15 cellular contexts compared by ENCODE assay signal in genomic region chr3:119778811-119779210, GRCh38. TPM values are rescaled to one million over a fixed set of nuclear protein-coding genes. Genes with fewer than 3 reads are reported as not detected.
A peak's percentile ranks its signal among the peaks of the same experiment; 100 is the strongest.
DNase-seq lines count a peak whose midpoint lies in the region; ATAC-seq and TF ChIP-seq lines count a peak whose summit lies in the region.
"Had no signal": no experiment of that assay in that cellular context is flagged by ENCODE, and none has a peak within 500 bp of the region (broad histone marks: within the 10 kb centered on the region; RNA-seq: fewer than 3 reads in every experiment).

No MANE protein-coding gene starts in this region.

- DNase-seq in NCI-H2171 treated with DMSO at 0.1 percent for 48 hours (lab: John Stamatoyannopoulos, UW), result peak; percentile 7
- DNase-seq in NCI-H2171 (lab: John Stamatoyannopoulos, UW), result no peak
- DNase-seq in GM23338 (ENCODE audit: low spot score), result no peak
- DNase-seq in left kidney (ENCODE audit: low read depth, low spot score), result peak; percentile 16
- DNase-seq in DMS153 treated with DMSO at 0.1 percent for 48 hours (lab: John Stamatoyannopoulos, UW; ENCODE audit: unreplicated experiment), result no peak
- no peak for DNase-seq in MG63
- no peak for DNase-seq in NCI-H128 (lab: John Stamatoyannopoulos, UW; ENCODE audit: unreplicated experiment)
- DNase-seq: ACHN; BE2C; CD4-positive, alpha-beta memory T cell; HFFc6 had no signal

- H3K4me3 ChIP-seq in GM23338 (no peak overlapping the region), skeletal muscle satellite cell (ENCODE audit: low read length) (no peak overlapping the region), MG63 (no peak overlapping the region)
- H3K4me3 ChIP-seq: HAP-1 had no signal

- no peak overlapping the region for H3K4me3 Mint-ChIP-seq in GM23338
- H3K4me3 Mint-ChIP-seq: CD4-positive, alpha-beta memory T cell; HFFc6 had no signal

- no peaks in the 10 kb centered on the region for H3K36me3 ChIP-seq in GM23338 (ENCODE audit: insufficient read depth)
- no peaks in the 10 kb centered on the region for H3K36me3 ChIP-seq in skeletal muscle satellite cell (ENCODE audit: insufficient read depth, low read length)
- no peaks in the 10 kb centered on the region for H3K36me3 ChIP-seq in MG63
- H3K36me3 ChIP-seq: BE2C, HAP-1 had no signal

- H3K4me1 Mint-ChIP-seq in GM23338, result peaks cover 10% of the 10 kb centered on the region; the same call in 2 of the 3 replicates

- H3K79me2 ChIP-seq in GM23338 (replicated peaks; ENCODE audit: insufficient read depth), result no peaks in the 10 kb centered on the region

- H3K27ac ChIP-seq in GM23338 (ENCODE audit: low read depth), result no peak overlapping the region
- H3K27ac ChIP-seq: 22Rv1, C4-2B had no signal

- no peaks in the 10 kb centered on the region for H3K9me2 ChIP-seq in GM23338 (ENCODE audit: insufficient read depth)

- ATAC-seq in GM23338, result no peak

- H3K27me3 ChIP-seq in GM23338 (ENCODE audit: insufficient read depth), result no peaks in the 10 kb centered on the region
- H3K27me3 ChIP-seq in skeletal muscle satellite cell (ENCODE audit: control insufficient read depth, insufficient read depth, low read length), result no peaks in the 10 kb centered on the region
- H3K27me3 ChIP-seq in MG63, result no peaks in the 10 kb centered on the region
- H3K27me3 ChIP-seq: BE2C had no signal

- H4K20me1 ChIP-seq in GM23338 (replicated peaks; ENCODE audit: insufficient read depth), result no peaks in the 10 kb centered on the region

- H3K9ac ChIP-seq in skeletal muscle satellite cell (ENCODE audit: low read depth, low read length), result peak overlapping the region; percentile 71

- H3K4me2 ChIP-seq in GM23338 (no peak overlapping the region), skeletal muscle satellite cell (ENCODE audit: low read length) (peak overlapping the region; percentile 65)

- H3K9me3 ChIP-seq in skeletal muscle satellite cell (replicated peaks; ENCODE audit: low read length), result peaks cover 5% of the 10 kb centered on the region
- peaks cover 12% of the 10 kb centered on the region for H3K9me3 ChIP-seq in MG63
- H3K9me3 ChIP-seq: BE2C had no signal

- H3K36me3 Mint-ChIP-seq in GM23338 (ENCODE audit: low read depth), result no peaks in the 10 kb centered on the region
- H3K36me3 Mint-ChIP-seq: CD4-positive, alpha-beta memory T cell had no signal

- H2AFZ ChIP-seq in GM23338, result peak overlapping the region; percentile 69; the same call in 1 of the 2 replicates

- H3K27me3 Mint-ChIP-seq in GM23338 (ENCODE audit: insufficient read depth, low read depth, poor library complexity), result peaks cover 2% of the 10 kb centered on the region
- H3K27me3 Mint-ChIP-seq: CD4-positive, alpha-beta memory T cell had no signal

- H3K4me1 ChIP-seq in GM23338 (ENCODE audit: insufficient read depth) (no peaks in the 10 kb centered on the region), skeletal muscle satellite cell (ENCODE audit: control insufficient read depth, insufficient read depth, low read length) (peaks cover 23% of the 10 kb centered on the region)
- H3K4me1 ChIP-seq: BE2C, HAP-1 had no signal

- no peaks in the 10 kb centered on the region for H3F3A ChIP-seq in GM23338 (replicated peaks; ENCODE audit: low read depth)

- TF ChIP-seq CTCF in GM23338 (conservative IDR thresholded peaks at IDR 0.05; ENCODE audit: low read depth in 2 of 2), result no peak

- no peak overlapping the region for H3K27ac Mint-ChIP-seq in GM23338
- H3K27ac Mint-ChIP-seq: CD4-positive, alpha-beta memory T cell; HFFc6 had no signal

- H3K9me3 Mint-ChIP-seq in GM23338, result no peaks in the 10 kb centered on the region; the same call in 2 of the 3 replicates

TF ChIP-seq in GM23338, 12 proteins besides CTCF, POLR2A, EP300 and RAD21:
- TF ChIP-seq CREB1 (CRISPR knock-in tag; IDR thresholded peaks at IDR 0.05; ENCODE audit: low read depth) (no peak), NANOG (IDR thresholded peaks at IDR 0.05; ENCODE audit: borderline replicate concordance) (no peak), EZH2 (IDR thresholded peaks at IDR 0.05; ENCODE audit: low read depth, unreplicated experiment) (no peak), JUNB (IDR thresholded peaks at IDR 0.05; ENCODE audit: unreplicated experiment) (no peak), REST (IDR thresholded peaks at IDR 0.05; ENCODE audit: unreplicated experiment) (no peak), ZNF114 (CRISPR knock-in tag; IDR thresholded peaks at IDR 0.05) (no peak), STAT1 (IDR thresholded peaks at IDR 0.05; ENCODE audit: unreplicated experiment) (no peak), POLR2AphosphoS5 (IDR thresholded peaks at IDR 0.05; ENCODE audit: low read depth) (no peak), ETS1 (IDR thresholded peaks at IDR 0.05) (no peak)
TF ChIP-seq in GM23338: peak in this region for 0.

RNA-seq across cellular contexts. Expression of gene NR1I2, which starts 3.1 kb away (rescaled TPM):
- total RNA-seq in GM23338 (2014; rRNA removed; shearing (Covaris generic)), result 3.9 and 4.4 TPM in 2 replicates
- polyA plus RNA-seq in GM23338 (2016; fragmentation: Nextera tagmentation; extraction: Ambion mirVana), result 0.89 and 1.4 TPM in 2 replicates
- total RNA-seq in skeletal muscle satellite cell (2012; rRNA removed), result not detected in 2 replicates
- total RNA-seq in MG63 (2014; rRNA removed; shearing (Covaris generic); ENCODE audit: low replicate concordance), result not detected in 2 replicates
- total RNA-seq: HFFc6 had no signal

Comparison
In these comparisons a context has a peak if more than half of its experiments do, and no peak if none do; other contexts are left out.
1. DNase-seq: peak in NCI-H2171 treated with DMSO at 0.1 percent for 48 hours (single experiment) and left kidney (single experiment); none in NCI-H2171 (single experiment), GM23338 (single experiment), DMS153 treated with DMSO at 0.1 percent for 48 hours (single experiment), MG63 (single experiment) and NCI-H128 (single experiment).